Comparison of ENCODE assay signal across 1 cellular context in genomic region chr16:67399218-67399733, GRCh38.
TF ChIP-seq lines count a peak whose summit lies in the region.

No MANE protein-coding gene starts in this region.

TF ChIP-seq in K562, 482 proteins besides CTCF, POLR2A, EP300 and RAD21 (continued from another document and continues in another):
- TF ChIP-seq, protein P1, sequence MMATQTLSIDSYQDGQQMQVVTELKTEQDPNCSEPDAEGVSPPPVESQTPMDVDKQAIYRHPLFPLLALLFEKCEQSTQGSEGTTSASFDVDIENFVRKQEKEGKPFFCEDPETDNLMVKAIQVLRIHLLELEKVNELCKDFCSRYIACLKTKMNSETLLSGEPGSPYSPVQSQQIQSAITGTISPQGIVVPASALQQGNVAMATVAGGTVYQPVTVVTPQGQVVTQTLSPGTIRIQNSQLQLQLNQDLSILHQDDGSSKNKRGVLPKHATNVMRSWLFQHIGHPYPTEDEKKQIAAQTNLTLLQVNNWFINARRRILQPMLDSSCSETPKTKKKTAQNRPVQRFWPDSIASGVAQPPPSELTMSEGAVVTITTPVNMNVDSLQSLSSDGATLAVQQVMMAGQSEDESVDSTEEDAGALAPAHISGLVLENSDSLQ (IDR thresholded peaks at IDR 0.05) = no peak
- TF ChIP-seq ZBTB7A (IDR thresholded peaks at IDR 0.05; ENCODE audit: borderline replicate concordance, control insufficient read depth, low read depth, low read length) (peak; percentile 84), SP2 (IDR thresholded peaks at IDR 0.05; ENCODE audit: extremely low read depth, low read depth, low read length, poor library complexity, severe bottlenecking) (no peak), EZH2 (IDR thresholded peaks at IDR 0.05; ENCODE audit: borderline replicate concordance, low read depth, low read length) (no peak), MCM2 (IDR thresholded peaks at IDR 0.05; ENCODE audit: low read depth) (no peak), ZNF76 (CRISPR knock-in tag; IDR thresholded peaks at IDR 0.05; ENCODE audit: borderline replicate concordance) (no peak), BCOR (IDR thresholded peaks at IDR 0.05) (no peak), POLR2H (tag; IDR thresholded peaks at IDR 0.05; ENCODE audit: low read depth) (no peak), TGIF2 (CRISPR knock-in tag; IDR thresholded peaks at IDR 0.05) (no peak), ZNF75A (CRISPR knock-in tag; IDR thresholded peaks at IDR 0.05) (no peak), MTA3 (IDR thresholded peaks at IDR 0.05; ENCODE audit: borderline replicate concordance) (0 out of 2 replicates have a peak, but pooled peaks have one; percentile 36), CHD7 (IDR thresholded peaks at IDR 0.05; ENCODE audit: low read depth, low read length) (no peak), KAT8 (IDR thresholded peaks at IDR 0.05; ENCODE audit: low read depth) (no peak), ZNF224 (CRISPR knock-in tag; IDR thresholded peaks at IDR 0.05) (no peak), GABPB1 (CRISPR knock-in tag; IDR thresholded peaks at IDR 0.05) (peak; percentile 56; the same call in 1 of the 2 replicates), SUPT5H (IDR thresholded peaks at IDR 0.05) (no peak), RBM34 (IDR thresholded peaks at IDR 0.05; ENCODE audit: borderline replicate concordance, insufficient read depth, low read length) (no peak), EWSR1 (IDR thresholded peaks at IDR 0.05; ENCODE audit: borderline replicate concordance, low read depth, partially characterized antibody) (no peak), HINFP (tag; conservative IDR thresholded peaks at IDR 0.05; ENCODE audit: low read depth) (no peak), EGR1 (conservative IDR thresholded peaks at IDR 0.05) (peak; percentile 25; the same call in 1 of the 2 replicates), LCOR (CRISPR knock-in tag; IDR thresholded peaks at IDR 0.05) (no peak), ESRRA (IDR thresholded peaks at IDR 0.05; ENCODE audit: borderline replicate concordance, low read depth) (0 out of 2 replicates have a peak, but pooled peaks have one; percentile 14), RFX7 (CRISPR knock-in tag; IDR thresholded peaks at IDR 0.05) (no peak), ZNF174 (CRISPR knock-in tag; IDR thresholded peaks at IDR 0.05) (no peak), ZNF165 (CRISPR knock-in tag; IDR thresholded peaks at IDR 0.05; ENCODE audit: borderline replicate concordance) (no peak), BACH1 (tag; IDR thresholded peaks at IDR 0.05) (no peak), ZKSCAN1 (IDR thresholded peaks at IDR 0.05; ENCODE audit: low read depth, low read length) (no peak), SMC3 (conservative IDR thresholded peaks at IDR 0.05; ENCODE audit: insufficient read depth, low read depth, low read length) (peak; percentile 79), ARID2 (IDR thresholded peaks at IDR 0.05) (peak; percentile 58; the same call in 1 of the 2 replicates), MAZ (CRISPR knock-in tag; conservative IDR thresholded peaks at IDR 0.05 in 1 of 2, IDR thresholded peaks at IDR 0.05 in 1 of 2) (peak in 1 of 2 experiments; percentile 59; a peak in 2 of 4 replicates)
- TF ChIP-seq, protein P2, sequence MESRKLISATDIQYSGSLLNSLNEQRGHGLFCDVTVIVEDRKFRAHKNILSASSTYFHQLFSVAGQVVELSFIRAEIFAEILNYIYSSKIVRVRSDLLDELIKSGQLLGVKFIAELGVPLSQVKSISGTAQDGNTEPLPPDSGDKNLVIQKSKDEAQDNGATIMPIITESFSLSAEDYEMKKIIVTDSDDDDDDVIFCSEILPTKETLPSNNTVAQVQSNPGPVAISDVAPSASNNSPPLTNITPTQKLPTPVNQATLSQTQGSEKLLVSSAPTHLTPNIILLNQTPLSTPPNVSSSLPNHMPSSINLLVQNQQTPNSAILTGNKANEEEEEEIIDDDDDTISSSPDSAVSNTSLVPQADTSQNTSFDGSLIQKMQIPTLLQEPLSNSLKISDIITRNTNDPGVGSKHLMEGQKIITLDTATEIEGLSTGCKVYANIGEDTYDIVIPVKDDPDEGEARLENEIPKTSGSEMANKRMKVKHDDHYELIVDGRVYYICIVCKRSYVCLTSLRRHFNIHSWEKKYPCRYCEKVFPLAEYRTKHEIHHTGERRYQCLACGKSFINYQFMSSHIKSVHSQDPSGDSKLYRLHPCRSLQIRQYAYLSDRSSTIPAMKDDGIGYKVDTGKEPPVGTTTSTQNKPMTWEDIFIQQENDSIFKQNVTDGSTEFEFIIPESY (CRISPR knock-in tag; IDR thresholded peaks at IDR 0.05) = peak; percentile 24; the same call in 1 of the 2 replicates
- TF ChIP-seq, protein P3, sequence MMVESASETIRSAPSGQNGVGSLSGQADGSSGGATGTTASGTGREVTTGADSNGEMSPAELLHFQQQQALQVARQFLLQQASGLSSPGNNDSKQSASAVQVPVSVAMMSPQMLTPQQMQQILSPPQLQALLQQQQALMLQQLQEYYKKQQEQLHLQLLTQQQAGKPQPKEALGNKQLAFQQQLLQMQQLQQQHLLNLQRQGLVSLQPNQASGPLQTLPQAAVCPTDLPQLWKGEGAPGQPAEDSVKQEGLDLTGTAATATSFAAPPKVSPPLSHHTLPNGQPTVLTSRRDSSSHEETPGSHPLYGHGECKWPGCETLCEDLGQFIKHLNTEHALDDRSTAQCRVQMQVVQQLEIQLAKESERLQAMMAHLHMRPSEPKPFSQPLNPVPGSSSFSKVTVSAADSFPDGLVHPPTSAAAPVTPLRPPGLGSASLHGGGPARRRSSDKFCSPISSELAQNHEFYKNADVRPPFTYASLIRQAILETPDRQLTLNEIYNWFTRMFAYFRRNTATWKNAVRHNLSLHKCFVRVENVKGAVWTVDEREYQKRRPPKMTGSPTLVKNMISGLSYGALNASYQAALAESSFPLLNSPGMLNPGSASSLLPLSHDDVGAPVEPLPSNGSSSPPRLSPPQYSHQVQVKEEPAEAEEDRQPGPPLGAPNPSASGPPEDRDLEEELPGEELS (CRISPR knock-in tag; IDR thresholded peaks at IDR 0.05; ENCODE audit: borderline replicate concordance) = no peak
- TF ChIP-seq, protein P4, sequence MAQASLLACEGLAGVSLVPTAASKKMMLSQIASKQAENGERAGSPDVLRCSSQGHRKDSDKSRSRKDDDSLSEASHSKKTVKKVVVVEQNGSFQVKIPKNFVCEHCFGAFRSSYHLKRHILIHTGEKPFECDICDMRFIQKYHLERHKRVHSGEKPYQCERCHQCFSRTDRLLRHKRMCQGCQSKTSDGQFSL (CRISPR knock-in tag; IDR thresholded peaks at IDR 0.05) = no peak
- TF ChIP-seq, protein P4 (tag; IDR thresholded peaks at IDR 0.05) = no peak
- TF ChIP-seq, protein P5, sequence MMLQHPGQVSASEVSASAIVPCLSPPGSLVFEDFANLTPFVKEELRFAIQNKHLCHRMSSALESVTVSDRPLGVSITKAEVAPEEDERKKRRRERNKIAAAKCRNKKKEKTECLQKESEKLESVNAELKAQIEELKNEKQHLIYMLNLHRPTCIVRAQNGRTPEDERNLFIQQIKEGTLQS (IDR thresholded peaks at IDR 0.05) = no peak
- TF ChIP-seq, protein P5 (CRISPR knock-in tag; conservative IDR thresholded peaks at IDR 0.05) = no peak
- TF ChIP-seq, protein P6, sequence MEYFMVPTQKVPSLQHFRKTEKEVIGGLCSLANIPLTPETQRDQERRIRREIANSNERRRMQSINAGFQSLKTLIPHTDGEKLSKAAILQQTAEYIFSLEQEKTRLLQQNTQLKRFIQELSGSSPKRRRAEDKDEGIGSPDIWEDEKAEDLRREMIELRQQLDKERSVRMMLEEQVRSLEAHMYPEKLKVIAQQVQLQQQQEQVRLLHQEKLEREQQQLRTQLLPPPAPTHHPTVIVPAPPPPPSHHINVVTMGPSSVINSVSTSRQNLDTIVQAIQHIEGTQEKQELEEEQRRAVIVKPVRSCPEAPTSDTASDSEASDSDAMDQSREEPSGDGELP (CRISPR knock-in tag; IDR thresholded peaks at IDR 0.05; ENCODE audit: borderline replicate concordance) = peak; percentile 64; the same call in 1 of the 2 replicates
- TF ChIP-seq, protein P7, sequence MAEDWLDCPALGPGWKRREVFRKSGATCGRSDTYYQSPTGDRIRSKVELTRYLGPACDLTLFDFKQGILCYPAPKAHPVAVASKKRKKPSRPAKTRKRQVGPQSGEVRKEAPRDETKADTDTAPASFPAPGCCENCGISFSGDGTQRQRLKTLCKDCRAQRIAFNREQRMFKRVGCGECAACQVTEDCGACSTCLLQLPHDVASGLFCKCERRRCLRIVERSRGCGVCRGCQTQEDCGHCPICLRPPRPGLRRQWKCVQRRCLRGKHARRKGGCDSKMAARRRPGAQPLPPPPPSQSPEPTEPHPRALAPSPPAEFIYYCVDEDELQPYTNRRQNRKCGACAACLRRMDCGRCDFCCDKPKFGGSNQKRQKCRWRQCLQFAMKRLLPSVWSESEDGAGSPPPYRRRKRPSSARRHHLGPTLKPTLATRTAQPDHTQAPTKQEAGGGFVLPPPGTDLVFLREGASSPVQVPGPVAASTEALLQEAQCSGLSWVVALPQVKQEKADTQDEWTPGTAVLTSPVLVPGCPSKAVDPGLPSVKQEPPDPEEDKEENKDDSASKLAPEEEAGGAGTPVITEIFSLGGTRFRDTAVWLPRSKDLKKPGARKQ (CRISPR knock-in tag; IDR thresholded peaks at IDR 0.05) = peak; percentile 81; the same call in 1 of the 2 replicates
